In genomic region chr12:45216297-45216982, GRCh38 we compare ENCODE assay signal across 8 cellular contexts. TPM values are rescaled to one million over a fixed set of nuclear protein-coding genes. Genes with fewer than 3 reads are reported as not detected.
DNase-seq lines count a peak whose midpoint lies in the region; ATAC-seq and TF ChIP-seq lines count a peak whose summit lies in the region.

No MANE protein-coding gene starts in this region.

- H3K4me3 Mint-ChIP-seq in CD4-positive, alpha-beta memory T cell = peak overlapping the region; percentile 92 to 99 (median 96)

- DNase-seq in CD4-positive, alpha-beta memory T cell = peak; percentile 40 to 55 (median 49)
- DNase-seq in T-helper 1 cell (peak; percentile 16 to 42 (median 36)), astrocyte of the cerebellum (ENCODE audit: low read depth) (no peak), NCI-H2171 treated with DMSO at 0.1 percent for 48 hours (lab: John Stamatoyannopoulos, UW) (no peak)

- H3K4me3 ChIP-seq in CD4-positive, alpha-beta memory T cell (ENCODE audit: low read length in 2 of 2) = peak overlapping the region; percentile 68 to 94
- H3K4me3 ChIP-seq in astrocyte of the cerebellum (ENCODE audit: low read depth, low read length) = peak overlapping the region; percentile 66
- H3K4me3 ChIP-seq in iPS-18c (ENCODE audit: insufficient read depth, low read depth, low read length) = peak overlapping the region; percentile 70
- peak overlapping the region; percentile 71 to 86 (median 79) for H3K4me3 ChIP-seq in skin epidermis

- H3K27me3 Mint-ChIP-seq in CD4-positive, alpha-beta memory T cell = no peaks in the 10 kb centered on the region

- peaks cover 0 to 9% of the 10 kb centered on the region in 2 donors for H3K36me3 Mint-ChIP-seq in CD4-positive, alpha-beta memory T cell

- ATAC-seq in GM19372 (IDR thresholded peaks at IDR 0.05; ENCODE audit: low read depth, unreplicated experiment) = peak; percentile 34
- ATAC-seq in HG03520 (IDR thresholded peaks at IDR 0.05; ENCODE audit: unreplicated experiment) = peak; percentile 31

- TF ChIP-seq CTCF in astrocyte of the cerebellum (IDR thresholded peaks at IDR 0.05; ENCODE audit: low read depth, low read length, missing control alignments) = peak; percentile 41

- H3K36me3 ChIP-seq in CD4-positive, alpha-beta memory T cell (ENCODE audit: insufficient read depth, low read length) = no peaks in the 10 kb centered on the region

- CTCF ChIA-PET in CD4-positive, alpha-beta memory T cell (lab: Charles Lee; ENCODE audit: partially characterized antibody) = interaction anchor here (0.6 to 3.8 kb wide), 14 partner anchors 8 to 334 kb away, joined by 3 to 25 read pairs (median 4); no protein-coding TSS in a partner anchor

- peak overlapping the region; percentile 69 for H3K27ac ChIP-seq in CD4-positive, alpha-beta memory T cell (ENCODE audit: low read depth, low read length)
- peak overlapping the region; percentile 46 to 99 (median 93) for H3K27ac ChIP-seq in skin epidermis

- H3K27me3 ChIP-seq in CD4-positive, alpha-beta memory T cell (ENCODE audit: insufficient read depth, low read length) = no peaks in the 10 kb centered on the region

- POLR2A ChIA-PET in CD4-positive, alpha-beta memory T cell (lab: Charles Lee; ENCODE audit: partially characterized antibody) = interaction anchor here (1.0 to 3.2 kb wide), 7 partner anchors 9 to 511 kb away, joined by 3 to 20 read pairs (median 7); no protein-coding TSS in a partner anchor

- peaks cover 0 to 2% (median 0%) of the 10 kb centered on the region in 8 donors for H3K9me3 Mint-ChIP-seq in CD4-positive, alpha-beta memory T cell

- H3K4me1 ChIP-seq in CD4-positive, alpha-beta memory T cell (ENCODE audit: insufficient read depth, low read length) = peaks cover 51% of the 10 kb centered on the region

- intact Hi-C loops in CD4-positive, alpha-beta memory T cell (cut with micrococcal nuclease) = loop anchor here (5.0 to 10.0 kb wide), 2 partner anchors 1156 to 1462 kb away; partner anchors contain the start of genes IRAK4, PUS7L and SLC38A2

- peaks cover 38 to 83% (median 57%) of the 10 kb centered on the region in 4 donors for H3K4me1 Mint-ChIP-seq in CD4-positive, alpha-beta memory T cell

- H3K27ac Mint-ChIP-seq in CD4-positive, alpha-beta memory T cell = peak overlapping the region; percentile 81 to 98 (median 95)

- no peaks in the 10 kb centered on the region for H3K9me3 ChIP-seq in CD4-positive, alpha-beta memory T cell (ENCODE audit: control insufficient read depth in 1 of 2, low read length in 2 of 2)
- H3K9me3 ChIP-seq in iPS-18c (ENCODE audit: control insufficient read depth, insufficient read depth, low read length) = no peaks in the 10 kb centered on the region

- in situ Hi-C loops in astrocyte of the cerebellum (cut with HindIII; ENCODE audit: low sequenced_read_pairs) = no loop called here

RNA-seq across cellular contexts. Expression of gene ANO6, which starts 0.5 kb away (rescaled TPM):
- total RNA-seq in CD4-positive, alpha-beta memory T cell = 10 to 100 TPM; 29.5 to 32.6 TPM
- 10 to 100 TPM; 25.3 to 36.5 TPM for polyA plus RNA-seq in CD4-positive, alpha-beta memory T cell

Comparison
In these comparisons a context has a peak if more than half of its experiments do, and no peak if none do; other contexts are left out.
1. DNase-seq: peak in CD4-positive, alpha-beta memory T cell (5 of 5) and T-helper 1 cell (5 of 5); none in astrocyte of the cerebellum (single experiment) and NCI-H2171 treated with DMSO at 0.1 percent for 48 hours (single experiment).
2. Peak in every context shown above with its lines, with median percentiles within 50 percentile points of each other: H3K4me3 ChIP-seq.